Comparison of ENCODE assay signal across 1 cellular context in genomic region chr17:7687908-7688807, GRCh38.
TF ChIP-seq lines count a peak whose summit lies in the region.

TSS of gene WRAP53 (plus strand) at chr17:7688477. CDS start at chr17:7688649, 172 bp downstream.

TF ChIP-seq in H1, 55 proteins besides CTCF, POLR2A, EP300 and RAD21:
- TF ChIP-seq TCF12 (IDR thresholded peaks at IDR 0.05; ENCODE audit: low read depth, low read length) (no peak), CBX5 (IDR thresholded peaks at IDR 0.05; ENCODE audit: low read depth, low read length) (no peak), RFX5 (IDR thresholded peaks at IDR 0.05; ENCODE audit: borderline replicate concordance, low read depth, low read length) (no peak), RBBP5 (IDR thresholded peaks at IDR 0.05; ENCODE audit: borderline replicate concordance, low read depth, low read length) (no peak), SIX5 (IDR thresholded peaks at IDR 0.05; ENCODE audit: low read depth, low read length) (peak; percentile 90), CHD1 (IDR thresholded peaks at IDR 0.05; ENCODE audit: low read depth, low read length) (no peak), CREB1 (IDR thresholded peaks at IDR 0.05) (no peak; the same call in 1 of the 2 replicates), KDM4A (IDR thresholded peaks at IDR 0.05; ENCODE audit: low read depth, low read length, severe bottlenecking) (peak; percentile 80), USF2 (IDR thresholded peaks at IDR 0.05; ENCODE audit: low read length) (no peak), FOSL1 (IDR thresholded peaks at IDR 0.05; ENCODE audit: insufficient read depth, low read depth, low read length) (no peak), CEBPB (IDR thresholded peaks at IDR 0.05; ENCODE audit: low read depth, low read length) (peak; percentile 30; the same call in 1 of the 2 replicates), JUN (IDR thresholded peaks at IDR 0.05; ENCODE audit: low read depth, low read length) (no peak), SP4 (IDR thresholded peaks at IDR 0.05; ENCODE audit: low read length) (no peak; the same call in 1 of the 2 replicates), SAP30 (IDR thresholded peaks at IDR 0.05; ENCODE audit: insufficient read depth, insufficient replicate concordance, low read length) (peak; percentile 82), TAF1 (IDR thresholded peaks at IDR 0.05; ENCODE audit: low read depth, low read length) (peak; percentile 83), GTF2F1 (IDR thresholded peaks at IDR 0.05; ENCODE audit: borderline replicate concordance, low read depth, low read length) (no peak), SP1 (IDR thresholded peaks at IDR 0.05; ENCODE audit: low read depth, low read length) (no peak; the same call in 1 of the 2 replicates), GABPA (IDR thresholded peaks at IDR 0.05; ENCODE audit: borderline replicate concordance, insufficient read depth, low read length) (no peak), NRF1 (IDR thresholded peaks at IDR 0.05; ENCODE audit: low read depth, low read length) (no peak), HDAC6 (IDR thresholded peaks at IDR 0.05; ENCODE audit: low read depth, low read length) (no peak), ATF3 (IDR thresholded peaks at IDR 0.05; ENCODE audit: insufficient read depth, low read depth, low read length) (no peak), SIRT6 (IDR thresholded peaks at IDR 0.05; ENCODE audit: low read length) (no peak), E2F6 (IDR thresholded peaks at IDR 0.05) (peak; percentile 62), YY1 (IDR thresholded peaks at IDR 0.05; ENCODE audit: low read depth, low read length) (peak; percentile 84), SRF (IDR thresholded peaks at IDR 0.05; ENCODE audit: low read depth, low read length) (no peak), SP2 (IDR thresholded peaks at IDR 0.05; ENCODE audit: low read length) (no peak), CBX8 (IDR thresholded peaks at IDR 0.05; ENCODE audit: borderline replicate concordance, low read depth, low read length) (no peak), ASH2L (IDR thresholded peaks at IDR 0.05; ENCODE audit: low read length) (peak; percentile 49), CHD7 (IDR thresholded peaks at IDR 0.05; ENCODE audit: insufficient replicate concordance, low read length) (no peak), EGR1 (IDR thresholded peaks at IDR 0.05; ENCODE audit: borderline replicate concordance, low read depth, low read length) (no peak), MAX (IDR thresholded peaks at IDR 0.05) (peak; percentile 31), HDAC2 (IDR thresholded peaks at IDR 0.05; ENCODE audit: borderline replicate concordance in 1 of 2, low read depth in 2 of 2, low read length in 2 of 2) (peak in 1 of 2 experiments; percentile 60; a peak in 1 of 4 replicates), ZNF274 (IDR thresholded peaks at IDR 0.05; ENCODE audit: borderline replicate concordance, extremely low read depth, low read length) (no peak), NANOG (IDR thresholded peaks at IDR 0.05; ENCODE audit: insufficient read depth, low read depth, low read length, poor library complexity, severe bottlenecking) (no peak), POU5F1 (IDR thresholded peaks at IDR 0.05; ENCODE audit: low read depth, low read length) (no peak), TEAD4 (IDR thresholded peaks at IDR 0.05; ENCODE audit: low read depth, low read length) (no peak), RNF2 (IDR thresholded peaks at IDR 0.05; ENCODE audit: borderline replicate concordance, low read depth, low read length, missing control alignments, poor library complexity, severe bottlenecking) (no peak), JUND (IDR thresholded peaks at IDR 0.05; ENCODE audit: low read length) (no peak), CHD2 (IDR thresholded peaks at IDR 0.05; ENCODE audit: low read length) (peak; percentile 91), SIN3A (conservative IDR thresholded peaks at IDR 0.05 in 1 of 2, IDR thresholded peaks at IDR 0.05 in 1 of 2; ENCODE audit: low read depth in 1 of 2, low read length in 2 of 2) (peak; percentile 78 to 91; a peak in 3 of 4 replicates), BACH1 (IDR thresholded peaks at IDR 0.05; ENCODE audit: low read length) (peak; percentile 85), CTBP2 (IDR thresholded peaks at IDR 0.05; ENCODE audit: borderline replicate concordance, insufficient read depth, insufficient read length, low read length) (no peak), KDM5A (IDR thresholded peaks at IDR 0.05; ENCODE audit: low read length) (no peak), KDM1A (IDR thresholded peaks at IDR 0.05; ENCODE audit: borderline replicate concordance, low read length) (no peak), TBP (IDR thresholded peaks at IDR 0.05; ENCODE audit: low read depth, low read length) (peak; percentile 77), BCL11A (IDR thresholded peaks at IDR 0.05; ENCODE audit: low read depth in 2 of 2, low read length in 2 of 2) (no peak), POLR2AphosphoS5 (IDR thresholded peaks at IDR 0.05; ENCODE audit: low read depth, low read length) (peak; percentile 45), EZH2 (IDR thresholded peaks at IDR 0.05; ENCODE audit: low read depth, low read length, severe bottlenecking) (no peak), PHF8 (conservative IDR thresholded peaks at IDR 0.05; ENCODE audit: low read depth, low read length) (peak; percentile 37; the same call in 1 of the 2 replicates), SUZ12 (IDR thresholded peaks at IDR 0.05; ENCODE audit: low read length) (no peak), RXRA (IDR thresholded peaks at IDR 0.05; ENCODE audit: insufficient read depth, low read depth, low read length) (no peak), ATF2 (IDR thresholded peaks at IDR 0.05; ENCODE audit: low read length) (no peak; the same call in 1 of the 2 replicates), TAF7 (optimal IDR thresholded peaks at IDR 0.05; ENCODE audit: borderline replicate concordance, low read depth, low read length) (no peak), MAFK (IDR thresholded peaks at IDR 0.05; ENCODE audit: low read depth, low read length) (no peak), BRCA1 (IDR thresholded peaks at IDR 0.05; ENCODE audit: low read depth, low read length) (peak; percentile 66)
